7 cellular contexts compared by ENCODE assay signal in the genomic region with DNA sequence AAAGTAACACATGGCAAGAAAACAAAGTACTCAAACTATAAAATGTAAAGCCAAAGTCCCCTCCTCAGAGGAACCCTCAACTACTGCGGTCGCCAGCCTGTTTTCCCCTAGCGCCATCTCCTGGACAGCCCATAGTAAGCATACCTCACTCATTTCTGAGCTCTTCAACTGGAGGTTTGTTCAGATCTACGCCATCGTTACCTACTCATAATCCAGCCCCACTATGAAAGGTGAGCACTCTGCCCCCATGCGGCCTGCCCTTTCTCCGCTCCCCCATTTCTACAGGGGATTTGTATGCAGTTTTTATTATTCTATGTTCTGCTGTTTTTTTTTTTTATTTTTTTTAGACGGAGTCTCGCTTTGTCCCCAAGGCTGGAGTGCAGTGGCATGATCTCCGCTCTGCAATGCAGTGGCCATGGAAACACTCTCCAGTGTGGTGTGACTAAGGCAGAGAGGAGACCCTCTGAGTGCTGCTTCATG.
A peak's percentile ranks its signal among the peaks of the same experiment; 100 is the strongest.
DNase-seq lines count a peak whose midpoint lies in the region; ATAC-seq and TF ChIP-seq lines count a peak whose summit lies in the region.

No MANE protein-coding gene starts in this region.

- no peaks in the 10 kb centered on the region for H3K9me3 ChIP-seq in WERI-Rb-1 (ENCODE audit: severe bottlenecking)

- in situ Hi-C loops in brain microvascular endothelial cell (cut with HindIII; ENCODE audit: low pct_ligation_motif_present, low sequenced_read_pairs), result no loop called here

- H3K27ac ChIP-seq in WERI-Rb-1 (no peak overlapping the region), brain microvascular endothelial cell (no peak overlapping the region)

- DNase-seq in NCI-H1092 treated with DMSO at 0.1 percent for 48 hours (lab: John Stamatoyannopoulos, UW) (peak; percentile 6), WERI-Rb-1 (peak; percentile 78), brain microvascular endothelial cell (peak; percentile 20), left kidney (ENCODE audit: low read depth, low spot score) (peak; percentile 74)
- peak; percentile 11 to 41 (median 32) for DNase-seq in stimulated activated CD4-positive, alpha-beta T cell treated with anti-CD3 and anti-CD28 coated beads, TNF-alpha, amount 100 ng/mL, for 4 hours (ENCODE audit: low read depth in 3 of 3)

- H3K4me3 ChIP-seq in WERI-Rb-1 (ENCODE audit: low read depth, low read length) (no peak overlapping the region), brain microvascular endothelial cell (ENCODE audit: low read depth, low read length) (no peak overlapping the region)

- TF ChIP-seq CTCF in WERI-Rb-1 (IDR thresholded peaks at IDR 0.05; ENCODE audit: low read depth, low read length) (peak; percentile 80), brain microvascular endothelial cell (IDR thresholded peaks at IDR 0.05; ENCODE audit: low read depth, low read length, missing control alignments) (peak; percentile 85)

- ATAC-seq in GM18861 (IDR thresholded peaks at IDR 0.05; ENCODE audit: unreplicated experiment) (peak; percentile 65), HG03439 (IDR thresholded peaks at IDR 0.05; ENCODE audit: unreplicated experiment) (no peak)

- H3K27me3 ChIP-seq in WERI-Rb-1 (ENCODE audit: insufficient read depth, low read depth, severe bottlenecking), result no peaks in the 10 kb centered on the region
- no peaks in the 10 kb centered on the region for H3K27me3 ChIP-seq in brain microvascular endothelial cell (replicated peaks)

- H3K36me3 ChIP-seq in WERI-Rb-1 (no peaks in the 10 kb centered on the region), brain microvascular endothelial cell (replicated peaks) (no peaks in the 10 kb centered on the region)

Comparison
In these comparisons a context has a peak if more than half of its experiments do, and no peak if none do; other contexts are left out.
1. DNase-seq: peak in every context shown above with its lines; median percentile 78 in WERI-Rb-1; 74 in left kidney; 32 in stimulated activated CD4-positive, alpha-beta T cell treated with anti-CD3 and anti-CD28 coated beads, TNF-alpha, amount 100 ng/mL, for 4 hours; 20 in brain microvascular endothelial cell; 6 in NCI-H1092 treated with DMSO at 0.1 percent for 48 hours.